ENCODE assay signal across 19 cellular contexts in genomic region chr16:81350306-81350615, GRCh38. TPM values are rescaled to one million over a fixed set of nuclear protein-coding genes. Genes with fewer than 3 reads are reported as not detected.
DNase-seq lines count a peak whose midpoint lies in the region; ATAC-seq, FAIRE-seq and TF ChIP-seq lines count a peak whose summit lies in the region.
"Had no signal": no experiment of that assay in that cellular context is flagged by ENCODE, and none has a peak within 500 bp of the region (broad histone marks: within the 10 kb centered on the region; RNA-seq: fewer than 3 reads in every experiment).

No MANE protein-coding gene starts in this region.

- peaks cover 0 to 2% of the 10 kb centered on the region in 2 experiments; a peak in 1 of 4 replicates for H3K36me3 ChIP-seq in HCT116 (ENCODE audit: control insufficient read depth in 1 of 2, insufficient read depth in 2 of 2, low read length in 2 of 2)

- intact Hi-C loops in HCT116 (cut with micrococcal nuclease): no loop called here

- no peak overlapping the region for H3K27ac ChIP-seq in HCT116 (ENCODE audit: low read depth, low read length)
- H3K27ac ChIP-seq: BLaER1 had no signal

- peak; percentile 37 for TF ChIP-seq RAD21 in HCT116 (IDR thresholded peaks at IDR 0.05; ENCODE audit: low read depth)

- no peak for TF ChIP-seq POLR2A in HCT116 (IDR thresholded peaks at IDR 0.05; ENCODE audit: borderline replicate concordance, extremely low read depth, insufficient read depth, insufficient read length)

- no peak overlapping the region for H2AFZ ChIP-seq in HCT116 (ENCODE audit: low read depth, low read length, poor library complexity, severe bottlenecking)

- CTCF ChIA-PET in HCT116 (lab: Charles Lee): no interaction called here

- no peaks in the 10 kb centered on the region for H3K27me3 ChIP-seq in HCT116 (ENCODE audit: insufficient read depth, low read length)
- H3K27me3 ChIP-seq: BLaER1 had no signal

- H3K4me3 ChIP-seq in HCT116 (replicated peaks in 1 of 2; ENCODE audit: low read depth in 1 of 2, low read length in 2 of 2) (no peak overlapping the region), fibroblast of pulmonary artery (replicated peaks; ENCODE audit: low read depth, low read length) (no peak overlapping the region)
- H3K4me3 ChIP-seq: BLaER1 had no signal

- peaks cover 21 to 23% of the 10 kb centered on the region in 2 experiments; a peak in 3 of 4 replicates for H3K9me3 ChIP-seq in HCT116 (ENCODE audit: control insufficient read depth in 1 of 2, insufficient read depth in 1 of 2, low read depth in 1 of 2, low read length in 2 of 2)

- H3K4me2 ChIP-seq in HCT116 (ENCODE audit: low read length): no peak overlapping the region
- H3K4me2 ChIP-seq: BLaER1 had no signal

- in situ Hi-C loops in SK-MEL-5 (cut with HindIII; ENCODE audit: low pct_unique_long_range_greater_than_20kb, low sequenced_read_pairs): no loop called here

- TF ChIP-seq CTCF in D721Med (IDR thresholded peaks at IDR 0.05; ENCODE audit: insufficient read depth, missing control alignments): peak; percentile 11
- peak in 2 of 3 experiments; percentile 15 to 31; a peak in 1 of 6 replicates for TF ChIP-seq CTCF in HCT116 (IDR thresholded peaks at IDR 0.05 in 2 of 3, conservative IDR thresholded peaks at IDR 0.05 in 1 of 3; ENCODE audit: borderline replicate concordance in 1 of 3, insufficient read depth in 1 of 3, low read depth in 2 of 3, low read length in 2 of 3)
- TF ChIP-seq CTCF in fibroblast of pulmonary artery (IDR thresholded peaks at IDR 0.05; ENCODE audit: low read length, missing control alignments): no peak

- H3K9me2 ChIP-seq in HCT116 (ENCODE audit: insufficient read depth): no peaks in the 10 kb centered on the region

- DNase-seq in D721Med (ENCODE audit: insufficient read length, low spot score) (no peak), HCT116 (ENCODE audit: low read depth, low spot score) (no peak), SK-MEL-5 (ENCODE audit: low read depth, low spot score) (peak; percentile 19), fibroblast of pulmonary artery (ENCODE audit: low read depth) (peak; percentile 8), OCI-M2 (lab: John Stamatoyannopoulos, UW; ENCODE audit: unreplicated experiment) (no peak), COLO829 (ENCODE audit: low spot score) (no peak)
- DNase-seq: activated CD4-positive, alpha-beta T cell treated with anti-CD3 and anti-CD28 coated beads for 48 hours; activated naive CD8-positive, alpha-beta T cell treated with anti-CD3 and anti-CD28 coated beads, Interleukin-2, amount 10 ng/mL, durations not matched to agents 7 days and 5 days; cerebellar nuclear complex; DMS79; NCI-H1105 treated with DMSO at 0.1 percent for 48 hours; NK-92 treated with Interleukin-12 subunit alpha and Interleukin-12 subunit beta, amount 100 ng/mL, for 24 hours; retina; SIG-M5; T-helper 9 cell had no signal

- no peak for FAIRE-seq in D721Med (lab: Jason Lieb, UNC)
- FAIRE-seq: endothelial cell of umbilical vein, H54 had no signal

- no peak overlapping the region for H3K9ac ChIP-seq in HCT116 (ENCODE audit: low read length)
- H3K9ac ChIP-seq: BLaER1 had no signal

- RAD21 ChIA-PET in HCT116 (lab: Charles Lee; ENCODE audit: low non-redundant PET in 1 of 2, low total read pairs in 2 of 2, uncharacterized antibody in 2 of 2, unreplicated experiment in 2 of 2): no interaction called here

- POLR2A ChIA-PET in HCT116 (lab: Charles Lee): no interaction called here

- H4K20me1 ChIP-seq in HCT116 (ENCODE audit: insufficient read depth): no peaks in the 10 kb centered on the region
- H4K20me1 ChIP-seq: BLaER1 had no signal

- H3K4me1 ChIP-seq in HCT116 (ENCODE audit: control insufficient read depth in 1 of 2, insufficient read depth in 2 of 2, low read length in 2 of 2): no peaks in the 10 kb centered on the region
- H3K4me1 ChIP-seq: BLaER1 had no signal

- peaks cover 20% of the 10 kb centered on the region; the same call in 1 of the 2 replicates for H3K79me2 ChIP-seq in HCT116 (ENCODE audit: insufficient read depth, low read length)

- no TSS peak for BruUV-seq in HCT116 (replicated peaks; lab: Mats Ljungman, UMichigan)

- ATAC-seq in HCT116 (peak; percentile 57), GM21367 (IDR thresholded peaks at IDR 0.05; ENCODE audit: unreplicated experiment) (no peak)

TF ChIP-seq in HCT116, 20 proteins besides CTCF, POLR2A, EP300 and RAD21:
- no peak for TF ChIP-seq SP1 (IDR thresholded peaks at IDR 0.05; ENCODE audit: low read depth)
- no peak for TF ChIP-seq POLR2AphosphoS5 (IDR thresholded peaks at IDR 0.05; ENCODE audit: low read depth, low read length)
- no peak for TF ChIP-seq ELF1 (IDR thresholded peaks at IDR 0.05; ENCODE audit: borderline replicate concordance, low read depth)
- TF ChIP-seq REST (IDR thresholded peaks at IDR 0.05; ENCODE audit: low read depth): no peak
- no peak for TF ChIP-seq EZH2phosphoT487 (IDR thresholded peaks at IDR 0.05; ENCODE audit: borderline replicate concordance)
- TF ChIP-seq YY1 (IDR thresholded peaks at IDR 0.05; ENCODE audit: extremely low read depth, insufficient replicate concordance, low read depth, low read length): no peak
- TF ChIP-seq CEBPB (IDR thresholded peaks at IDR 0.05; ENCODE audit: low read depth): no peak
- no peak for TF ChIP-seq ZFX (IDR thresholded peaks at IDR 0.05)
- no peak for TF ChIP-seq JUND (IDR thresholded peaks at IDR 0.05)
- TF ChIP-seq EGR1 (IDR thresholded peaks at IDR 0.05; ENCODE audit: low read depth): no peak
- TF ChIP-seq TCF7L2 (IDR thresholded peaks at IDR 0.05; ENCODE audit: borderline replicate concordance, extremely low read depth, insufficient read depth, insufficient read length): no peak
- TF ChIP-seq CBX3 (IDR thresholded peaks at IDR 0.05; ENCODE audit: low read depth): no peak

RNA-seq across cellular contexts. Expression of gene GAN, which starts 35.5 kb away (rescaled TPM):
- 22.5 TPM for total RNA-seq in HCT116 (2021; ENCODE audit: unreplicated experiment)
- polyA plus RNA-seq in HCT116 (2012): 3.7 and 4.4 TPM in 2 replicates
- 6.8 TPM in 2 replicates for total RNA-seq in SK-MEL-5 (2014; rRNA removed; shearing (Covaris generic))
- polyA plus RNA-seq in SK-MEL-5 (2015; cell fraction: cytosol; rRNA removed): 2.6 and 3.7 TPM in 2 replicates
- 2.8 and 3.7 TPM in 2 replicates for polyA plus RNA-seq in SK-MEL-5 (2015; cell fraction: nucleus; rRNA removed)

Comparison
In these comparisons a context has a peak if more than half of its experiments do, and no peak if none do; other contexts are left out.
1. DNase-seq: peak in SK-MEL-5 (single experiment) and fibroblast of pulmonary artery (single experiment); none in D721Med (single experiment), HCT116 (single experiment), OCI-M2 (single experiment) and COLO829 (single experiment).